ENCODE assay signal across 15 cellular contexts in genomic region chr2:171185941-171186340, GRCh38.
DNase-seq lines count a peak whose midpoint lies in the region; TF ChIP-seq lines count a peak whose summit lies in the region.
"Had no signal": no experiment of that assay in that cellular context is flagged by ENCODE, and none has a peak within 500 bp of the region (broad histone marks: within the 10 kb centered on the region; RNA-seq: fewer than 3 reads in every experiment).

No MANE protein-coding gene starts in this region.

- H3K4me3 ChIP-seq in AG04449 (ENCODE audit: low read depth, low read length) (no peak overlapping the region), HFF-Myc (replicated peaks; ENCODE audit: low read depth, low read length) (no peak overlapping the region), astrocyte of the spinal cord (ENCODE audit: low read depth, low read length) (no peak overlapping the region)
- H3K4me3 ChIP-seq: Peyer's patch had no signal

- in situ Hi-C loops in astrocyte of the spinal cord (cut with HindIII; ENCODE audit: low sequenced_read_pairs) = no loop called here

- POLR2A ChIA-PET in AG04449 (lab: Yijun Ruan, JAX) = no interaction called here

- CTCF ChIA-PET in AG04449 (lab: Yijun Ruan, JAX) = no interaction called here

- H3K27ac ChIP-seq in caudate nucleus (ENCODE audit: low read depth, low read length) = no peak overlapping the region
- H3K27ac ChIP-seq: HL-60, Peyer's patch had no signal

- DNase-seq in AG04449 (ENCODE audit: low read depth, low spot score) = peak; percentile 53
- peak; percentile 4 for DNase-seq in HFF-Myc (ENCODE audit: extremely low read depth, low read depth)
- peak; percentile 80 for DNase-seq in astrocyte of the spinal cord (ENCODE audit: low read depth, low spot score)
- DNase-seq in inferior parietal cortex (ENCODE audit: extremely low spot score) = peak; percentile 50
- DNase-seq in activated CD4-positive, alpha-beta T cell treated with anti-CD3 and anti-CD28 coated beads, Interleukin-2, amount 50 U/mL, for 48 hours = no peak
- no peak for DNase-seq in caudate nucleus (lab: John Stamatoyannopoulos, UW)
- no peak for DNase-seq in GM10266 (ENCODE audit: extremely low spot score)
- DNase-seq in NCI-H1436 (lab: John Stamatoyannopoulos, UW) = no peak
- DNase-seq: AML-193, DMS 273 treated with DMSO at 0.1 percent for 48 hours, GOT3, NCI-H1930, NCI-H526, Peyer's patch had no signal

- TF ChIP-seq CTCF in AG04449 (IDR thresholded peaks at IDR 0.05; ENCODE audit: insufficient read depth, low read length, missing control alignments) (no peak), HFF-Myc (IDR thresholded peaks at IDR 0.05; ENCODE audit: low read depth, low read length, missing control alignments) (no peak), astrocyte of the spinal cord (IDR thresholded peaks at IDR 0.05; ENCODE audit: low read depth, low read length) (no peak), GM10266 (IDR thresholded peaks at IDR 0.05; ENCODE audit: control insufficient read depth, insufficient read depth, low read depth, missing control alignments) (no peak)

Comparison
In these comparisons a context has a peak if more than half of its experiments do, and no peak if none do; other contexts are left out.
1. DNase-seq: peak in AG04449 (single experiment), HFF-Myc (single experiment), astrocyte of the spinal cord (single experiment) and inferior parietal cortex (single experiment); none in activated CD4-positive, alpha-beta T cell treated with anti-CD3 and anti-CD28 coated beads, Interleukin-2, amount 50 U/mL, for 48 hours (0 of 2), caudate nucleus (0 of 61), GM10266 (single experiment) and NCI-H1436 (single experiment).